Comparison of ENCODE assay signal across 13 cellular contexts in genomic region chr16:85157372-85157771, GRCh38. TPM values are rescaled to one million over a fixed set of nuclear protein-coding genes. Genes with fewer than 3 reads are reported as not detected.
DNase-seq lines count a peak whose midpoint lies in the region; ATAC-seq and TF ChIP-seq lines count a peak whose summit lies in the region.
"Had no signal": no experiment of that assay in that cellular context is flagged by ENCODE, and none has a peak within 500 bp of the region (broad histone marks: within the 10 kb centered on the region; RNA-seq: fewer than 3 reads in every experiment).

No MANE protein-coding gene starts in this region.

- H3K9me3 ChIP-seq in OCI-LY7 (ENCODE audit: low read length) (no peaks in the 10 kb centered on the region), gastrocnemius medialis (no peaks in the 10 kb centered on the region)

- in situ Hi-C loops in gastrocnemius medialis (cut with MboI; ENCODE audit: low sequenced_read_pairs in 4 of 4) = no loop called here

- no TSS peak for BruUV-seq in OCI-LY7 (replicated peaks; lab: Mats Ljungman, UMichigan)

- peak; percentile 3 to 11 for ATAC-seq in activated T-cell treated with anti-CD3 and anti-CD28 coated beads, Interleukin-2, amount 50 U/mL, for 72 hours (replicated peaks in 1 of 2)
- ATAC-seq in gastrocnemius medialis = no peak
- no peak for ATAC-seq in GM19463 (IDR thresholded peaks at IDR 0.05; ENCODE audit: unreplicated experiment)

- peaks cover 4% of the 10 kb centered on the region for H3K4me1 ChIP-seq in OCI-LY7 (ENCODE audit: insufficient read depth, low read length, poor library complexity, severe bottlenecking)
- peaks cover 61 to 62% of the 10 kb centered on the region in 2 donors for H3K4me1 ChIP-seq in gastrocnemius medialis

- H3K36me3 Mint-ChIP-seq in activated T-cell treated with anti-CD3 and anti-CD28 coated beads, Interleukin-2, amount 50 U/mL, for 72 hours (ENCODE audit: insufficient read depth in 2 of 2) = no peaks in the 10 kb centered on the region
- H3K36me3 Mint-ChIP-seq in glutamatergic neuron (ENCODE audit: unreplicated experiment) = no peaks in the 10 kb centered on the region

- no peak overlapping the region for H3K4me3 ChIP-seq in OCI-LY7 (ENCODE audit: low read depth, low read length, poor library complexity, severe bottlenecking)
- no peak overlapping the region for H3K4me3 ChIP-seq in gastrocnemius medialis

- CTCF ChIA-PET in OCI-LY7 (lab: Charles Lee; ENCODE audit: unreplicated experiment) = no interaction called here

- H3K9me3 Mint-ChIP-seq in activated T-cell treated with anti-CD3 and anti-CD28 coated beads, Interleukin-2, amount 50 U/mL, for 72 hours = no peaks in the 10 kb centered on the region
- peaks cover 10% of the 10 kb centered on the region for H3K9me3 Mint-ChIP-seq in glutamatergic neuron (ENCODE audit: unreplicated experiment)

- no peak for TF ChIP-seq POLR2A in gastrocnemius medialis (IDR thresholded peaks at IDR 0.05)

- DNase-seq in activated T-cell treated with anti-CD3 and anti-CD28 coated beads, Interleukin-2, amount 50 U/mL, for 72 hours = no peak
- DNase-seq in activated T-cell treated with anti-CD3 and anti-CD28 coated beads, Interleukin-2, amount 50 U/mL, for 48 hours = no peak
- DNase-seq in OCI-LY7 (ENCODE audit: low spot score) (no peak), glutamatergic neuron (no peak), gastrocnemius medialis (no peak), midbrain (lab: John Stamatoyannopoulos, UW) (no peak), pons (ENCODE audit: low spot score) (no peak)
- DNase-seq: NCI-H526; stimulated activated naive CD4-positive, alpha-beta T cell treated with Interleukin-2 at 50 U/mL for 16 hours had no signal

- H3K36me3 ChIP-seq in OCI-LY7 (ENCODE audit: insufficient read depth, low read length) (no peaks in the 10 kb centered on the region), gastrocnemius medialis (no peaks in the 10 kb centered on the region)

- no peaks in the 10 kb centered on the region for H3K27me3 Mint-ChIP-seq in activated T-cell treated with anti-CD3 and anti-CD28 coated beads, Interleukin-2, amount 50 U/mL, for 72 hours (ENCODE audit: low read depth)
- H3K27me3 Mint-ChIP-seq in glutamatergic neuron (ENCODE audit: unreplicated experiment) = peaks cover 13% of the 10 kb centered on the region

- no peak for TF ChIP-seq CTCF in OCI-LY7 (conservative IDR thresholded peaks at IDR 0.05; ENCODE audit: low read length)
- TF ChIP-seq CTCF in glutamatergic neuron (IDR thresholded peaks at IDR 0.05; ENCODE audit: partially characterized antibody, unreplicated experiment) = no peak
- no peak for TF ChIP-seq CTCF in gastrocnemius medialis (IDR thresholded peaks at IDR 0.05 in 4 of 5, conservative IDR thresholded peaks at IDR 0.05 in 1 of 5)

- no peaks in the 10 kb centered on the region for H3K79me2 ChIP-seq in OCI-LY7 (ENCODE audit: insufficient read depth, low read depth, low read length)

- no peaks in the 10 kb centered on the region for H4K20me1 ChIP-seq in OCI-LY7 (ENCODE audit: insufficient read depth, low read length)

- H3K27me3 ChIP-seq in gastrocnemius medialis = no peaks in the 10 kb centered on the region

- H3K4me3 Mint-ChIP-seq in activated T-cell treated with anti-CD3 and anti-CD28 coated beads, Interleukin-2, amount 50 U/mL, for 72 hours = peak overlapping the region; percentile 70 to 74
- peak overlapping the region; percentile 77 for H3K4me3 Mint-ChIP-seq in glutamatergic neuron (ENCODE audit: unreplicated experiment)

- POLR2A ChIA-PET in OCI-LY7 (lab: Charles Lee) = no interaction called here

- H3K27ac ChIP-seq in OCI-LY7 (ENCODE audit: low read depth, low read length, poor library complexity, severe bottlenecking) (no peak overlapping the region), gastrocnemius medialis (peak overlapping the region in 3 of 4 donors; percentile 72 to 94 (median 80))
- H3K27ac ChIP-seq: VCaP had no signal

- no peaks in the 10 kb centered on the region for H3K9me2 ChIP-seq in OCI-LY7 (ENCODE audit: insufficient read depth, low read length)

- no peak overlapping the region for H3K4me2 ChIP-seq in OCI-LY7 (ENCODE audit: low read length)

- H3K4me1 Mint-ChIP-seq in activated T-cell treated with anti-CD3 and anti-CD28 coated beads, Interleukin-2, amount 50 U/mL, for 72 hours (ENCODE audit: low read depth) = peaks cover 11% of the 10 kb centered on the region
- peaks cover 40% of the 10 kb centered on the region for H3K4me1 Mint-ChIP-seq in glutamatergic neuron (ENCODE audit: low read depth, unreplicated experiment)

- intact Hi-C loops in OCI-LY7 (cut with micrococcal nuclease; ENCODE audit: unreplicated experiment) = no loop called here
- intact Hi-C loops in gastrocnemius medialis (cut with DNase I; ENCODE audit: low total_unique reads) = no loop called here

- peak overlapping the region; percentile 43; the same call in 1 of the 2 replicates for H2AFZ ChIP-seq in OCI-LY7 (ENCODE audit: low read length)

- H3K27ac Mint-ChIP-seq in activated T-cell treated with anti-CD3 and anti-CD28 coated beads, Interleukin-2, amount 50 U/mL, for 72 hours = peak overlapping the region; percentile 20
- H3K27ac Mint-ChIP-seq in glutamatergic neuron (ENCODE audit: unreplicated experiment) = peak overlapping the region; percentile 93

RNA-seq across cellular contexts. Expression of gene CIBAR2, which starts 45.1 kb away (rescaled TPM):
- total RNA-seq in activated T-cell treated with anti-CD3 and anti-CD28 coated beads, Interleukin-2, amount 50 U/mL, for 72 hours = not detected
- total RNA-seq in OCI-LY7 (2014; rRNA removed; shearing (Covaris generic)) = 0.50 TPM in 1 of 2 replicates, not detected in the other
- total RNA-seq in OCI-LY7 (2022) = not detected in 2 replicates
- not detected for total RNA-seq in glutamatergic neuron (ENCODE audit: unreplicated experiment)
- total RNA-seq in gastrocnemius medialis = not detected
- total RNA-seq: fibroblast of villous mesenchyme, omental fat pad had no signal

Comparison
In these comparisons a context has a peak if more than half of its experiments do, and no peak if none do; other contexts are left out.
1. ATAC-seq: peak in activated T-cell treated with anti-CD3 and anti-CD28 coated beads, Interleukin-2, amount 50 U/mL, for 72 hours (2 of 2); none in gastrocnemius medialis (0 of 2) and GM19463 (single experiment).